ENCODE assay signal across 27 cellular contexts in the genomic region with DNA sequence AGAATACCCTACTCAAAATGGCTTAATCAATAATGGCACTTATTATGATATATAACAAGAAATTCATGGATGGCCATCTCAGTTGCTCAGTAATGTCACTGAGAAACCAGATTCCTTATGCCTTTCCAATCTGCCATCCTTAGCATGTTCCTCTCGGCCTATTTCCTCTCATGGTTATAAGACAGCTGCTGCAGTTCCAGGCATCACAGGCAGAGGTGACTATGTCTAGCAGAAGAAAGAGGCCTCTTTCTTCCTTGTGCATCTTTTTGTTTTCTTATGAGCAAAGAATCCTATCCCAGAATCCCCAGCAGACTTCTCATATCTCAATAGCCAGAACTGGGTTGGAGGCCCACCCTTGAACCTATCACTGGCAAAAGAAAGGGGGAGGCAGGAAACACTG.
"Had no signal": no experiment of that assay in that cellular context is flagged by ENCODE, and none has a peak within 500 bp of the region (broad histone marks: within the 10 kb centered on the region; RNA-seq: fewer than 3 reads in every experiment).

No MANE protein-coding gene starts in this region.

- H3K27ac ChIP-seq: cardiac muscle cell, hepatocyte, left lung, testis, vagina had no signal

- FAIRE-seq: frontal cortex, small intestine had no signal

- H3K27ac Mint-ChIP-seq: activated naive CD4-positive, alpha-beta T cell treated with anti-CD3 and anti-CD28 coated beads for 36 hours; activated naive CD8-positive, alpha-beta T cell treated with anti-CD3 and anti-CD28 coated beads, Interleukin-2, amount 10 ng/mL, durations not matched to agents 7 days and 5 days; dendritic cell treated with granulocyte-macrophage colony-stimulating factor and Interleukin-4, amounts not matched to agents 40 ng/mL and 50 ng/mL, for 4 days; immature natural killer cell; mesothelial cell of epicardium; naive thymus-derived CD8-positive, alpha-beta T cell had no signal

- H3K79me2 ChIP-seq: hepatocyte had no signal

- H3K27me3 ChIP-seq: cardiac muscle cell, hepatocyte, left lung, testis, vagina had no signal

- H2AFZ ChIP-seq: hepatocyte had no signal

- H3K36me3 ChIP-seq: cardiac muscle cell, left lung, vagina had no signal

- H3K4me3 ChIP-seq: cardiac muscle cell, hepatocyte, left lung, lung, testis, vagina had no signal

- H3K4me1 ChIP-seq: left lung, testis had no signal

- H3K4me2 ChIP-seq: hepatocyte had no signal

- H3K36me3 Mint-ChIP-seq: activated naive CD8-positive, alpha-beta T cell treated with anti-CD3 and anti-CD28 coated beads, Interleukin-2, amount 10 ng/mL, durations not matched to agents 7 days and 5 days; immature natural killer cell; naive thymus-derived CD8-positive, alpha-beta T cell had no signal

- H3K9me3 ChIP-seq: left lung, testis, vagina had no signal

- H3K9me3 Mint-ChIP-seq: activated naive CD4-positive, alpha-beta T cell treated with anti-CD3 and anti-CD28 coated beads for 36 hours; activated naive CD8-positive, alpha-beta T cell treated with anti-CD3 and anti-CD28 coated beads, Interleukin-2, amount 10 ng/mL, durations not matched to agents 7 days and 5 days; immature natural killer cell had no signal

- H3K4me1 Mint-ChIP-seq: activated naive CD8-positive, alpha-beta T cell treated with anti-CD3 and anti-CD28 coated beads, Interleukin-2, amount 10 ng/mL, durations not matched to agents 7 days and 5 days; immature natural killer cell had no signal

- DNase-seq: activated CD4-positive, alpha-beta T cell treated with anti-CD3 and anti-CD28 coated beads for 4 hours; activated CD4-positive, alpha-beta T cell treated with anti-CD3 and anti-CD28 coated beads, Interleukin-2, amount 50 U/mL, for 48 hours; activated CD4-positive, CD25-positive, alpha-beta regulatory T cell; activated effector memory CD4-positive, alpha-beta T cell treated with Interleukin-2 at 50 U/mL for 16 hours; activated naive CD4-positive, alpha-beta T cell treated with anti-CD3 and anti-CD28 coated beads for 36 hours; activated naive CD8-positive, alpha-beta T cell treated with anti-CD3 and anti-CD28 coated beads, Interleukin-2, amount 10 ng/mL, durations not matched to agents 7 days and 5 days; activated T-cell treated with anti-CD3 and anti-CD28 coated beads, Interleukin-2, amount 50 U/mL, for 48 hours; amniotic stem cell; effector CD4-positive, alpha-beta T cell; glutamatergic neuron; immature natural killer cell; kidney glomerular epithelial cell; left lung; naive thymus-derived CD8-positive, alpha-beta T cell; small intestine; stimulated activated CD4-positive, alpha-beta T cell treated with anti-CD3 and anti-CD28 coated beads, Interleukin-4, amount 100 ng/mL, for 1 hour; stimulated activated naive CD4-positive, alpha-beta T cell; testis; trophoblast cell had no signal

- H3K27me3 Mint-ChIP-seq: activated naive CD8-positive, alpha-beta T cell treated with anti-CD3 and anti-CD28 coated beads, Interleukin-2, amount 10 ng/mL, durations not matched to agents 7 days and 5 days; dendritic cell treated with granulocyte-macrophage colony-stimulating factor and Interleukin-4, amounts not matched to agents 40 ng/mL and 50 ng/mL, for 4 days had no signal

- H3K4me3 Mint-ChIP-seq: activated naive CD4-positive, alpha-beta T cell treated with anti-CD3 and anti-CD28 coated beads for 36 hours; activated naive CD8-positive, alpha-beta T cell treated with anti-CD3 and anti-CD28 coated beads, Interleukin-2, amount 10 ng/mL, durations not matched to agents 7 days and 5 days; dendritic cell treated with granulocyte-macrophage colony-stimulating factor and Interleukin-4, amounts not matched to agents 40 ng/mL and 50 ng/mL, for 4 days; immature natural killer cell; mesothelial cell of epicardium; naive thymus-derived CD8-positive, alpha-beta T cell had no signal

- ATAC-seq: left lung; naive thymus-derived CD8-positive, alpha-beta T cell; sciatic nerve had no signal
